ENCODE assay signal across 13 cellular contexts in the genomic region with DNA sequence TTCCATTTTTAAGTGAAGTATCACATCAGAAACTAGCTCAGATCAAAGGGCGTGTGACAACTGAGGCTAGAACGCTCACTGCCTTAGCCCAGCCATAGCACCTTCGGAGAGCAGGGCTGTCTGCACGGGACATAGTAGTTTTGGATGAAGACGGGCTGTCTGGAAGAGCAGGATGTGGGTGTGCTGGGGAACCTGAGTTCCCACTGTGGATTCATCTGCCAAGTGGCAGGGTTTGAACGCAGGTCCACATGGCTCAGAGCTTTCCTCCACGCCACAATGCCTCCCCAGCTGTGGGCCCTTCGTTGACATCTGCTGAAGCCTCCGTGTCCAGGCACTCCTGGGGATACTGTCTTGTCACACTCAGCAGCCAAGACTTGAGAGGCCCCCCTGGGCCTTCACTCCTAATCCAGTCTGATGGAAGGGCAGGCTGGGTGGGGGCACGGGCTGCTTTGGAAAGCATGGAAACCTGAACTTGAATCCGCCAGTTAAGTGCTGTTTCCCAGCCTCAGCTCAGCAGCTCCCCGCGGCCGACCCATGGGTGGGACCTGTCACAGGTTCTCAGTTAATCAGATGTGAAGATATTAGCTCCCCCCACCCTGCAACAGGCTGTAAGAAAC.
DNase-seq lines count a peak whose midpoint lies in the region; ATAC-seq and TF ChIP-seq lines count a peak whose summit lies in the region.
"Had no signal": no experiment of that assay in that cellular context is flagged by ENCODE, and none has a peak within 500 bp of the region (broad histone marks: within the 10 kb centered on the region; RNA-seq: fewer than 3 reads in every experiment).

No MANE protein-coding gene starts in this region.

- CTCF ChIA-PET in SK-N-SH (lab: Yijun Ruan, JAX), result interaction anchor here (1.1 to 8.9 kb wide), 5 partner anchors 9 to 306 kb away, joined by 3 to 53 read pairs (median 4); no protein-coding TSS in a partner anchor

- peak overlapping the region; percentile 66 for H3K4me3 Mint-ChIP-seq in endothelial cell (ENCODE audit: unreplicated experiment)
- H3K4me3 Mint-ChIP-seq in type B pancreatic cell, result peak overlapping the region; percentile 18
- H3K4me3 Mint-ChIP-seq: activated T-cell treated with anti-CD3 and anti-CD28 coated beads, Interleukin-2, amount 50 U/mL, for 72 hours; immature natural killer cell had no signal

- H3K27ac ChIP-seq in SK-N-SH (ENCODE audit: low read depth in 2 of 2, low read length in 1 of 2) (peak overlapping the region in 1 of 2 experiments; percentile 91; a peak in 2 of 4 replicates), osteoblast (ENCODE audit: low read depth, low read length) (peak overlapping the region; percentile 97)
- H3K27ac ChIP-seq: SK-N-MC had no signal

- ATAC-seq in SK-N-SH treated with all-trans-retinoic acid at 6 μM for 48 hours (no peak), esophagus mucosa (no peak), HG02970 (IDR thresholded peaks at IDR 0.05; ENCODE audit: low FRiP score, unreplicated experiment) (no peak)
- ATAC-seq: activated T-cell treated with anti-CD3 and anti-CD28 coated beads, Interleukin-2, amount 50 U/mL, for 72 hours had no signal

- H3K4me2 ChIP-seq in SK-N-SH (no peak overlapping the region), osteoblast (ENCODE audit: insufficient read depth, low read length) (no peak overlapping the region)

- H3K4me1 Mint-ChIP-seq in endothelial cell (ENCODE audit: unreplicated experiment) (peaks cover 20% of the 10 kb centered on the region), type B pancreatic cell (ENCODE audit: unreplicated experiment) (peaks cover 63% of the 10 kb centered on the region)

- H3K4me1 ChIP-seq in SK-N-SH (ENCODE audit: control insufficient read depth in 1 of 2, insufficient read depth in 2 of 2, low read depth in 1 of 2, low read length in 1 of 2) (peaks cover 11 to 73% of the 10 kb centered on the region in 2 experiments; a peak in 3 of 4 replicates), osteoblast (ENCODE audit: insufficient read depth, low read length) (peaks cover 65% of the 10 kb centered on the region)

- no peak for DNase-seq in SK-N-SH
- DNase-seq in endothelial cell (ENCODE audit: low spot score), result no peak
- DNase-seq in osteoblast (ENCODE audit: insufficient read length, low spot score, missing footprints), result peak; percentile 83
- DNase-seq in type B pancreatic cell (ENCODE audit: extremely low spot score, unreplicated experiment), result no peak
- no peak for DNase-seq in stimulated activated naive CD4-positive, alpha-beta T cell (lab: John Stamatoyannopoulos, UW)
- DNase-seq: activated CD4-positive, alpha-beta T cell treated with anti-CD3 and anti-CD28 coated beads for 48 hours; activated T-cell treated with anti-CD3 and anti-CD28 coated beads, Interleukin-2, amount 50 U/mL, for 72 hours; immature natural killer cell; stimulated activated CD4-positive, alpha-beta T cell treated with anti-CD3 and anti-CD28 coated beads, Interleukin-4, amount 100 ng/mL, for 24 hours had no signal

- H3K27me3 ChIP-seq in SK-N-SH (ENCODE audit: insufficient read depth), result no peaks in the 10 kb centered on the region
- H3K27me3 ChIP-seq in osteoblast (ENCODE audit: insufficient read depth, low read length), result no peaks in the 10 kb centered on the region

- TF ChIP-seq CTCF in SK-N-SH (IDR thresholded peaks at IDR 0.05) (no peak), endothelial cell (IDR thresholded peaks at IDR 0.05; ENCODE audit: unreplicated experiment) (no peak), osteoblast (IDR thresholded peaks at IDR 0.05; ENCODE audit: extremely low read depth, low read depth, low read length) (no peak), type B pancreatic cell (conservative IDR thresholded peaks at IDR 0.05) (no peak)

- TF ChIP-seq RAD21 in SK-N-SH (IDR thresholded peaks at IDR 0.05; ENCODE audit: low read length), result no peak

- H3K9ac ChIP-seq in SK-N-SH, result no peak overlapping the region

- H4K20me1 ChIP-seq in SK-N-SH (ENCODE audit: insufficient read depth) (0 out of 2 replicates have a peak, but pooled peaks cover 5% of the 10 kb centered on the region), osteoblast (ENCODE audit: insufficient read depth, low read length) (peaks cover 18% of the 10 kb centered on the region)

- H3K79me2 ChIP-seq in SK-N-SH (ENCODE audit: insufficient read depth) (peaks cover 4% of the 10 kb centered on the region; the same call in 1 of the 2 replicates), osteoblast (ENCODE audit: insufficient read depth, low read length) (peaks cover 56% of the 10 kb centered on the region)

- H3K27ac Mint-ChIP-seq in endothelial cell (ENCODE audit: unreplicated experiment) (peak overlapping the region; percentile 31), type B pancreatic cell (peak overlapping the region; percentile 62)
- H3K27ac Mint-ChIP-seq: activated T-cell treated with anti-CD3 and anti-CD28 coated beads, Interleukin-2, amount 50 U/mL, for 72 hours had no signal

- H3K9me3 ChIP-seq in SK-N-SH, result no peaks in the 10 kb centered on the region
- H3K9me3 ChIP-seq in osteoblast (ENCODE audit: low read depth, low read length), result no peaks in the 10 kb centered on the region

- no peak for TF ChIP-seq EP300 in SK-N-SH (IDR thresholded peaks at IDR 0.05; ENCODE audit: borderline replicate concordance in 1 of 2, low read depth in 1 of 2, low read length in 1 of 2)

- no peak overlapping the region for H3K4me3 ChIP-seq in SK-N-SH (ENCODE audit: low read depth in 2 of 2, low read length in 1 of 2)
- no peak overlapping the region for H3K4me3 ChIP-seq in osteoblast (ENCODE audit: insufficient read depth, low read length)
- H3K4me3 ChIP-seq: SK-N-MC had no signal

- POLR2A ChIA-PET in SK-N-SH (lab: Yijun Ruan, JAX), result interaction anchor here (0.6 to 0.7 kb wide), 2 partner anchors 11 to 65 kb away, joined by 3 to 4 read pairs; no protein-coding TSS in a partner anchor

- H2AFZ ChIP-seq in SK-N-SH (ENCODE audit: low read depth), result no peak overlapping the region
- H2AFZ ChIP-seq in osteoblast (ENCODE audit: low read length), result no peak overlapping the region

- H3K36me3 ChIP-seq in SK-N-SH (replicated peaks in 1 of 2; ENCODE audit: control insufficient read depth in 1 of 2, insufficient read depth in 2 of 2, low read length in 1 of 2) (peaks cover 14 to 54% of the 10 kb centered on the region in 2 experiments), osteoblast (ENCODE audit: insufficient read depth, low read length) (peaks cover 60% of the 10 kb centered on the region)

- H3K36me3 Mint-ChIP-seq in endothelial cell (ENCODE audit: low read depth, unreplicated experiment) (peaks cover 7% of the 10 kb centered on the region), type B pancreatic cell (peaks cover 27% of the 10 kb centered on the region)

- WGBS in SK-N-SH (ENCODE audit: low lambda C conversion rate), result 85% methylated on average over 14 of the region's 14 CpGs

- H3K9me3 Mint-ChIP-seq in endothelial cell (ENCODE audit: unreplicated experiment), result no peaks in the 10 kb centered on the region
- H3K9me3 Mint-ChIP-seq in type B pancreatic cell, result no peaks in the 10 kb centered on the region
- H3K9me3 Mint-ChIP-seq: activated T-cell treated with anti-CD3 and anti-CD28 coated beads, Interleukin-2, amount 50 U/mL, for 72 hours; immature natural killer cell had no signal

- H3K9me2 ChIP-seq in SK-N-SH, result no peaks in the 10 kb centered on the region

- no peaks in the 10 kb centered on the region for H3F3A ChIP-seq in SK-N-SH (replicated peaks; ENCODE audit: insufficient read depth)

- H3K27me3 Mint-ChIP-seq in endothelial cell (ENCODE audit: unreplicated experiment), result peaks cover 3% of the 10 kb centered on the region
- H3K27me3 Mint-ChIP-seq in type B pancreatic cell, result no peaks in the 10 kb centered on the region

TF ChIP-seq in SK-N-SH, 30 proteins besides CTCF, POLR2A, EP300 and RAD21:
- TF ChIP-seq RXRA (IDR thresholded peaks at IDR 0.05; ENCODE audit: borderline replicate concordance, low read depth), result no peak
- 0 out of 2 replicates have a peak, but pooled peaks have one; percentile 19 for TF ChIP-seq MXI1 (IDR thresholded peaks at IDR 0.05; ENCODE audit: low read depth, low read length)

TF ChIP-seq in SK-N-SH treated with all-trans-retinoic acid at 6 μM for 48 hours, 23 proteins besides CTCF, POLR2A, EP300 and RAD21 (continues in another document):
- no peak for TF ChIP-seq SNAI2 (CRISPR knock-in tag; IDR thresholded peaks at IDR 0.05)
- no peak for TF ChIP-seq TCF4 (CRISPR knock-in tag; IDR thresholded peaks at IDR 0.05; ENCODE audit: borderline replicate concordance)
- TF ChIP-seq ZC3H10 (CRISPR knock-in tag; IDR thresholded peaks at IDR 0.05), result no peak
- no peak for TF ChIP-seq ZNF565 (CRISPR knock-in tag; conservative IDR thresholded peaks at IDR 0.05; ENCODE audit: low read depth)
- TF ChIP-seq ESRRG (CRISPR knock-in tag; IDR thresholded peaks at IDR 0.05), result no peak
- no peak for TF ChIP-seq CSDC2 (CRISPR knock-in tag; IDR thresholded peaks at IDR 0.05)
- no peak for TF ChIP-seq CREB5 (CRISPR knock-in tag; IDR thresholded peaks at IDR 0.05; ENCODE audit: low read depth)
